Comparison of ENCODE assay signal across 8 cellular contexts in the genomic region with DNA sequence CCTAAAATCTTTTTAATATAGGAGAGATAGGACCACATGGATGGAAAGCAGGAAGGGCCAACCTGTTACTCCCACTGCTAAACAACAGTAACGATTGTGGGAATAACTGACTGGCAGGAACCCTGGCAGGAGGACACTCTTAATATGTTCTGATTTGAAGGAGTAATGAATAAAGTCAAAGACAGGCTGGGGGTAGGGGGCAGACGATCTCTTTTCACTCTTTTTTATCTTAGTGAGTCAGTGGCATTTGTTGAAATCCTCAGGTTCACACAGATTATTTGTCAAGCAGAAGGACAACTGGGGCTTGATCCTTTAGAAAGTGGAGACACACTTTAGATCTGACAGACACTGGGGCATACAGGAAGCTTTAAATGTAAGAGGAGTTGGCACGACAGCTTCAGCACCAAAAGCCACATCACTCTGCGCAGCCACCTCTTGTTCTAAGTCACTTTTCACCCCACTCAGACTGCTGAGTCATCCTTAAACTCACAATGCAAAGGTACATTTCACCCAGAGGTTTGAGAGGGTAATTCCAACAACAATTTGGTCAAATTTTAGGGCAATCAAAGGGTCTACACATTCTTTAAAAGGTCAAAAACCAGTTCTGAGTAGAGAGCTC.
A peak's percentile ranks its signal among the peaks of the same experiment; 100 is the strongest.
DNase-seq lines count a peak whose midpoint lies in the region; ATAC-seq and TF ChIP-seq lines count a peak whose summit lies in the region.

No MANE protein-coding gene starts in this region.

- intact Hi-C loops in OCI-LY7 (cut with micrococcal nuclease; ENCODE audit: unreplicated experiment) (no loop called here), left colon (cut with DNase I, micrococcal nuclease) (no loop called here)

- H3K27ac ChIP-seq in OCI-LY7 (ENCODE audit: low read depth, low read length, poor library complexity, severe bottlenecking): no peak overlapping the region

- POLR2A ChIA-PET in activated CD4-positive, alpha-beta T cell treated with anti-CD3 and anti-CD28 coated beads, Interleukin-2, amount 10 ng/mL, durations not matched to agents 7 days and 5 days (lab: Charles Lee): interaction anchor here (0.6 kb wide), 1 partner anchor 25 kb away, joined by 3 read pairs; no protein-coding TSS in a partner anchor
- POLR2A ChIA-PET in OCI-LY7 (lab: Charles Lee): interaction anchor here (1.3 kb wide), 1 partner anchor 11 kb away, joined by 7 read pairs; no protein-coding TSS in a partner anchor

- H2AFZ ChIP-seq in OCI-LY7 (ENCODE audit: low read length): no peak overlapping the region

- H3K36me3 ChIP-seq in GM06990 (ENCODE audit: control insufficient read depth, insufficient read depth, low read length) (no peaks in the 10 kb centered on the region), OCI-LY7 (ENCODE audit: insufficient read depth, low read length) (no peaks in the 10 kb centered on the region)

- no peaks in the 10 kb centered on the region for H4K20me1 ChIP-seq in OCI-LY7 (ENCODE audit: insufficient read depth, low read length)

- H3K4me1 ChIP-seq in OCI-LY7 (ENCODE audit: insufficient read depth, low read length, poor library complexity, severe bottlenecking): no peaks in the 10 kb centered on the region

- ATAC-seq in GM21381 (IDR thresholded peaks at IDR 0.05; ENCODE audit: unreplicated experiment) (peak; percentile 99), HG03565 (IDR thresholded peaks at IDR 0.05; ENCODE audit: unreplicated experiment) (peak; percentile 98), left colon (no peak)

- H3K4me3 ChIP-seq in GM06990 (replicated peaks; ENCODE audit: low read depth, low read length): no peak overlapping the region
- H3K4me3 ChIP-seq in OCI-LY7 (ENCODE audit: low read depth, low read length, poor library complexity, severe bottlenecking): no peak overlapping the region

- no peaks in the 10 kb centered on the region for H3K27me3 ChIP-seq in GM06990 (replicated peaks; ENCODE audit: control insufficient read depth, insufficient read depth, low read length)

- TF ChIP-seq CTCF in GM06990 (IDR thresholded peaks at IDR 0.05; ENCODE audit: insufficient read depth, low read length, poor library complexity, severe bottlenecking) (no peak), OCI-LY7 (conservative IDR thresholded peaks at IDR 0.05; ENCODE audit: low read length) (no peak)

- no peaks in the 10 kb centered on the region for H3K27me3 Mint-ChIP-seq in activated CD4-positive, alpha-beta T cell treated with anti-CD3 and anti-CD28 coated beads, Interleukin-2, amount 10 ng/mL, durations not matched to agents 7 days and 5 days

- H3K36me3 Mint-ChIP-seq in activated CD4-positive, alpha-beta T cell treated with anti-CD3 and anti-CD28 coated beads, Interleukin-2, amount 10 ng/mL, durations not matched to agents 7 days and 5 days (ENCODE audit: low read depth): peaks cover 13% of the 10 kb centered on the region

- H3K27ac Mint-ChIP-seq in activated CD4-positive, alpha-beta T cell treated with anti-CD3 and anti-CD28 coated beads, Interleukin-2, amount 10 ng/mL, durations not matched to agents 7 days and 5 days: peak overlapping the region; percentile 92

- no peak overlapping the region for H3K4me3 Mint-ChIP-seq in activated CD4-positive, alpha-beta T cell treated with anti-CD3 and anti-CD28 coated beads, Interleukin-2, amount 10 ng/mL, durations not matched to agents 7 days and 5 days

- no peaks in the 10 kb centered on the region for H3K9me3 Mint-ChIP-seq in activated CD4-positive, alpha-beta T cell treated with anti-CD3 and anti-CD28 coated beads, Interleukin-2, amount 10 ng/mL, durations not matched to agents 7 days and 5 days

- no peaks in the 10 kb centered on the region for H3K9me3 ChIP-seq in OCI-LY7 (ENCODE audit: low read length)

- DNase-seq in GM06990 (ENCODE audit: extremely low read depth, insufficient read length) (peak; percentile 58), iris pigment epithelial cell (ENCODE audit: low read depth) (peak; percentile 26), OCI-LY7 (ENCODE audit: low spot score) (no peak), NCI-H187 treated with DMSO at 0.1 percent for 48 hours (lab: John Stamatoyannopoulos, UW) (no peak), left colon (no peak)
- DNase-seq in activated CD4-positive, alpha-beta T cell treated with anti-CD3 and anti-CD28 coated beads, Interleukin-2, amount 10 ng/mL, durations not matched to agents 7 days and 5 days: peak; percentile 61

- H3K4me2 ChIP-seq in OCI-LY7 (ENCODE audit: low read length): no peak overlapping the region

- CTCF ChIA-PET in activated CD4-positive, alpha-beta T cell treated with anti-CD3 and anti-CD28 coated beads, Interleukin-2, amount 10 ng/mL, durations not matched to agents 7 days and 5 days (lab: Charles Lee): interaction anchor here (0.6 to 1.6 kb wide), 3 partner anchors 30 to 148 kb away, joined by 3 to 4 read pairs (median 3); no protein-coding TSS in a partner anchor
- CTCF ChIA-PET in OCI-LY7 (lab: Charles Lee; ENCODE audit: unreplicated experiment): no interaction called here

- H3K4me1 Mint-ChIP-seq in activated CD4-positive, alpha-beta T cell treated with anti-CD3 and anti-CD28 coated beads, Interleukin-2, amount 10 ng/mL, durations not matched to agents 7 days and 5 days: peaks cover 32% of the 10 kb centered on the region

- H3K79me2 ChIP-seq in OCI-LY7 (ENCODE audit: insufficient read depth, low read depth, low read length): no peaks in the 10 kb centered on the region

- BruUV-seq in OCI-LY7 (replicated peaks; lab: Mats Ljungman, UMichigan): no TSS peak

- H3K9me2 ChIP-seq in OCI-LY7 (ENCODE audit: insufficient read depth, low read length): no peaks in the 10 kb centered on the region

Comparison
In these comparisons a context has a peak if more than half of its experiments do, and no peak if none do; other contexts are left out.
1. DNase-seq: peak in GM06990 (single experiment), activated CD4-positive, alpha-beta T cell treated with anti-CD3 and anti-CD28 coated beads, Interleukin-2, amount 10 ng/mL, durations not matched to agents 7 days and 5 days (single experiment) and iris pigment epithelial cell (single experiment); none in OCI-LY7 (single experiment), NCI-H187 treated with DMSO at 0.1 percent for 48 hours (single experiment) and left colon (0 of 2).